In the genomic region with DNA sequence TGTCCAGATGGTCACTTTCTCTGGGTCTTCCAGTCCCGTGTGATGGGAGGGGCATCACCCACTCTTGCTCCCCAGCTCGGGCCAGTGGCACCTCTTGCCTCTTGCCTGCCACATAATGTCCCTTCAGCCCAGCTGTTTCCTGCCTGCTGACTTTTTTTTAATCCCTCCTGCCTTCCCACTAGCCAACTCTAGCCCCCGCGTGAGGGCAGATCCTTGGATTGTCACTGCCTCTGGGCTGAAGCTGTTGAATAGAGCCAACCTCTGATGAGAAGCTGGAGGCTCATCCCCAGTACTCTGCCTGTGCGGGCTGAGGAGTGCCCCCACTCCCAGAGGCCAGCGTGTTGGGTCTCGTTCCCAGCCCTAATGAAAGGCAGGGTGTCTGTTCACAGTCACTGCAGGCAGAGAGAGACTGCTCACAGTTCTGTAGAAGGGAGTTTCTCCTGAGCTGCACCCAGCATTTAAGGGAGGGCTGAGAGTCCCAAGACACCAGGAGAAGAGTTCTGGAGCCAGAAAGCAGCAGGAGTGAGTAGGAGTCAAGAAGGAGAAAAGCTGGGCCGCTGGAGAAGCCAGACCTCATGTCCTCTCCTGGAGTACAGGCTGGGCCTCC, we compare ENCODE assay signal across 13 cellular contexts. TPM values are rescaled to one million over a fixed set of nuclear protein-coding genes. Genes with fewer than 3 reads are reported as not detected.
DNase-seq lines count a peak whose midpoint lies in the region; ATAC-seq and TF ChIP-seq lines count a peak whose summit lies in the region.
"Had no signal": no experiment of that assay in that cellular context is flagged by ENCODE, and none has a peak within 500 bp of the region (broad histone marks: within the 10 kb centered on the region; RNA-seq: fewer than 3 reads in every experiment).

No MANE protein-coding gene starts in this region.

- peak overlapping the region; percentile 79 for H3K27ac ChIP-seq in DND-41 (ENCODE audit: low read length)
- H3K27ac ChIP-seq in fibroblast of lung (ENCODE audit: insufficient read depth, low read length) = peak overlapping the region; percentile 80
- H3K27ac ChIP-seq: KMS-11 had no signal

- no peak for DNase-seq in DND-41
- no peak for DNase-seq in T-helper 17 cell
- DNase-seq in fibroblast of lung (ENCODE audit: low read depth in 2 of 2) = no peak
- no peak for DNase-seq in stimulated activated CD4-positive, alpha-beta T cell treated with anti-CD3 and anti-CD28 coated beads, Interleukin-15, amount 100 ng/mL, for 24 hours
- no peak for DNase-seq in DMS79 treated with DMSO at 0.1 percent for 48 hours (lab: John Stamatoyannopoulos, UW)
- no peak for DNase-seq in activated CD4-positive, CD25-positive, alpha-beta regulatory T cell treated with anti-CD3 and anti-CD28 coated beads, Interleukin-2, amount 50 U/mL, for 72 hours
- DNase-seq: activated B cell treated with CpG ODN at 0.5 μM for 24 hours; CD4-positive, alpha-beta T cell; NCI-H146; substantia nigra had no signal

- H3K4me3 Mint-ChIP-seq in T-helper 17 cell = no peak overlapping the region
- H3K4me3 Mint-ChIP-seq in stimulated activated memory B cell treated with anti-CD40 and anti-IgM and Interleukin-4, amounts not matched to agents 10 μg/mL and 1 μg/mL and 100 μg/mL, for 72 hours = peak overlapping the region; percentile 15
- H3K4me3 Mint-ChIP-seq: activated B cell treated with CpG ODN at 0.5 μM for 24 hours; CD4-positive, alpha-beta T cell had no signal

- H3K9ac ChIP-seq in DND-41 (ENCODE audit: low read depth, low read length) (no peak overlapping the region; the same call in 1 of the 2 replicates), fibroblast of lung (ENCODE audit: insufficient read depth, low read length) (no peak overlapping the region)
- H3K9ac ChIP-seq: KMS-11 had no signal

- peaks cover 6% of the 10 kb centered on the region for H3K4me1 Mint-ChIP-seq in T-helper 17 cell
- peaks cover 63% of the 10 kb centered on the region for H3K4me1 Mint-ChIP-seq in stimulated activated memory B cell treated with anti-CD40 and anti-IgM and Interleukin-4, amounts not matched to agents 10 μg/mL and 1 μg/mL and 100 μg/mL, for 72 hours

- H3K4me2 ChIP-seq in DND-41 (ENCODE audit: insufficient read depth, low read length) (no peak overlapping the region), fibroblast of lung (ENCODE audit: extremely low read depth, insufficient read depth, low read length) (no peak overlapping the region)
- H3K4me2 ChIP-seq: KMS-11 had no signal

- H3K36me3 ChIP-seq in DND-41 (ENCODE audit: insufficient read depth, low read length) (no peaks in the 10 kb centered on the region), fibroblast of lung (ENCODE audit: control insufficient read depth, insufficient read depth, low read length) (no peaks in the 10 kb centered on the region)

- peaks cover 6% of the 10 kb centered on the region for H3K27me3 Mint-ChIP-seq in T-helper 17 cell
- H3K27me3 Mint-ChIP-seq in stimulated activated memory B cell treated with anti-CD40 and anti-IgM and Interleukin-4, amounts not matched to agents 10 μg/mL and 1 μg/mL and 100 μg/mL, for 72 hours = no peaks in the 10 kb centered on the region
- H3K27me3 Mint-ChIP-seq: activated B cell treated with CpG ODN at 0.5 μM for 24 hours; CD4-positive, alpha-beta T cell had no signal

- H3K4me1 ChIP-seq in DND-41 (ENCODE audit: insufficient read depth, low read length) (peaks cover 56% of the 10 kb centered on the region), fibroblast of lung (ENCODE audit: control insufficient read depth, extremely low read depth, insufficient read depth, low read length) (peaks cover 18% of the 10 kb centered on the region)

- ATAC-seq in DND-41 (ENCODE audit: insufficient read depth, low read depth) (no peak), T-helper 17 cell (no peak)
- ATAC-seq in stimulated activated memory B cell treated with anti-CD40 and anti-IgM and Interleukin-4, amounts not matched to agents 10 μg/mL and 1 μg/mL and 100 μg/mL, for 72 hours = no peak

- no peaks in the 10 kb centered on the region for H4K20me1 ChIP-seq in DND-41 (ENCODE audit: insufficient read depth, low read length)
- no peaks in the 10 kb centered on the region for H4K20me1 ChIP-seq in fibroblast of lung (ENCODE audit: control insufficient read depth, extremely low read depth, insufficient read depth, low read length)

- H3K27me3 ChIP-seq in DND-41 (ENCODE audit: insufficient read depth, low read length, poor library complexity) (no peaks in the 10 kb centered on the region), fibroblast of lung (ENCODE audit: control insufficient read depth, insufficient read depth, low read length) (no peaks in the 10 kb centered on the region)

- no peaks in the 10 kb centered on the region for H3K36me3 Mint-ChIP-seq in T-helper 17 cell (ENCODE audit: low read depth)
- H3K36me3 Mint-ChIP-seq in stimulated activated memory B cell treated with anti-CD40 and anti-IgM and Interleukin-4, amounts not matched to agents 10 μg/mL and 1 μg/mL and 100 μg/mL, for 72 hours = no peaks in the 10 kb centered on the region

- H3K79me2 ChIP-seq in DND-41 (ENCODE audit: insufficient read depth, low read length) (no peaks in the 10 kb centered on the region), fibroblast of lung (ENCODE audit: control insufficient read depth, insufficient read depth, low read length) (no peaks in the 10 kb centered on the region)

- no peaks in the 10 kb centered on the region for H3K9me3 ChIP-seq in DND-41 (ENCODE audit: insufficient read depth, low read length, severe bottlenecking)
- H3K9me3 ChIP-seq in T-helper 17 cell (ENCODE audit: control insufficient read depth, low read length, poor library complexity, severe bottlenecking) = no peaks in the 10 kb centered on the region
- no peaks in the 10 kb centered on the region for H3K9me3 ChIP-seq in fibroblast of lung (ENCODE audit: control insufficient read depth, insufficient read depth, low read depth, low read length)

- H3K9me3 Mint-ChIP-seq in stimulated activated memory B cell treated with anti-CD40 and anti-IgM and Interleukin-4, amounts not matched to agents 10 μg/mL and 1 μg/mL and 100 μg/mL, for 72 hours = no peaks in the 10 kb centered on the region
- H3K9me3 Mint-ChIP-seq: activated B cell treated with CpG ODN at 0.5 μM for 24 hours; CD4-positive, alpha-beta T cell had no signal

- H2AFZ ChIP-seq in DND-41 (ENCODE audit: low read depth, low read length) (peak overlapping the region; percentile 20; the same call in 1 of the 2 replicates), fibroblast of lung (ENCODE audit: low read length) (no peak overlapping the region)

- TF ChIP-seq CTCF in DND-41 (IDR thresholded peaks at IDR 0.05; ENCODE audit: borderline replicate concordance, extremely low read depth, low read length, poor library complexity, severe bottlenecking) (no peak), fibroblast of lung (conservative IDR thresholded peaks at IDR 0.05 in 1 of 2, IDR thresholded peaks at IDR 0.05 in 1 of 2; ENCODE audit: low read depth in 1 of 2, low read length in 2 of 2) (no peak)

- H3K27ac Mint-ChIP-seq in T-helper 17 cell = peak overlapping the region; percentile 51
- H3K27ac Mint-ChIP-seq in stimulated activated memory B cell treated with anti-CD40 and anti-IgM and Interleukin-4, amounts not matched to agents 10 μg/mL and 1 μg/mL and 100 μg/mL, for 72 hours = peak overlapping the region; percentile 98
- H3K27ac Mint-ChIP-seq: activated B cell treated with CpG ODN at 0.5 μM for 24 hours; CD4-positive, alpha-beta T cell had no signal

- no peak overlapping the region for H3K4me3 ChIP-seq in DND-41 (ENCODE audit: low read depth in 1 of 2, low read length in 2 of 2)
- no peak overlapping the region for H3K4me3 ChIP-seq in fibroblast of lung (replicated peaks in 1 of 4; ENCODE audit: control extremely low read depth in 1 of 4, insufficient read depth in 1 of 4, low read depth in 3 of 4, low read length in 4 of 4)

RNA-seq across cellular contexts. Expression of gene TIMP4, which starts 30.1 kb away (rescaled TPM):
- total RNA-seq in T-helper 17 cell (not detected), fibroblast of lung (9.8 and 12.6 TPM in 2 replicates)
- 2.8 and 5.2 TPM in 2 replicates for polyA plus RNA-seq in fibroblast of lung
- polyA plus RNA-seq in fibroblast of lung (2012) = 2.3 and 3.2 TPM in 2 replicates
- 2.7 and 9.6 TPM in 2 replicates for polyA minus RNA-seq in fibroblast of lung (ENCODE audit: low replicate concordance)
- total RNA-seq: activated B cell treated with CpG ODN at 0.5 μM for 24 hours; CD4-positive, alpha-beta T cell; OCI-LY7 had no signal

Comparison
In these comparisons a context has a peak if more than half of its experiments do, and no peak if none do; other contexts are left out.
1. RNA of gene TIMP4, which starts 30.1 kb away (total RNA-seq): 9.8 to 12.6 TPM in fibroblast of lung; not detected in T-helper 17 cell; every median in the first group is over 10 times any median in the second.